In the genomic region with DNA sequence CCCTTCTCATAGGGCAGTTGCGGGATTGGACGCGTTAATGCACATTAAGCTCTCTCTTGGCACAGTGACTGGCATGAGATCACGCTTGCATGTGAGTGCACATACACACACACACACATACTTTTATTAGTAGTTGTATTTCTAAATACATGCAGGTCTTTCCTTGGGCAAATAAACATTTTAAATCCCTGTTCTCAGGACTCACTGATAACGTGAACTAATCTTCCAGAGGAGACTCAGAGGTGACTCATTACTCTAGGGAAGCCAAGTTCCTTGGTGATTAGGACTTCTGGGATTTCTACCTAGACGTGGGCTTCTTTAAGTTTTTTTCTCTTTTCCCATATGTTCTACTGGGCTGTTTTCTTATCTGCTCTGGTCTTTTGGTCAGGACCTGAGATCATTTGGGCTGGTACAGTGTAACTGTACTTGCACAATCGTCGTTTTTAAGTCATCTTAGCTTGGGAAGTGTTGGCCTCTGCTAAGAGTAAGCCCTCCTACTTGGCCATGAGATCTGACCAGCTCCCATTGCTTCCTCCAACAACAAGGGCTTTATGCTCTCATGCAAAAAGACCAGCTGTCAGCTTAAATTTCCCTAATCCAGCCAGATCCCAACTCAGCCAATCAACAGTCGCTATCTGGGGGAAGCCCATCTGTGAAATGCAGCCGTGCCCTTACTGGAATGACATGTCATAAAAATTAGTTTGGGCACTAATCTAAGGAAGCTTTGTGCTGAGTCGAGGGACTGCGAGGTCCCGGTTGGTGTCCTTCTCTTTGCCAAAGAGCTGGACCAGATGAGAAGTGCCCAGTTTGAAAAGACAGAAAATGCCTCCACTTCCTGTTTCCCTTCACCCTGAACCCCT, we compare ENCODE assay signal across 9 cellular contexts.
DNase-seq lines count a peak whose midpoint lies in the region; ATAC-seq and TF ChIP-seq lines count a peak whose summit lies in the region.
"Had no signal": no experiment of that assay in that cellular context is flagged by ENCODE, and none has a peak within 500 bp of the region (broad histone marks: within the 10 kb centered on the region; RNA-seq: fewer than 3 reads in every experiment).

No MANE protein-coding gene starts in this region.

- DNase-seq in ELR (ENCODE audit: low read depth) (peak; percentile 78), RKO (ENCODE audit: low spot score) (peak; percentile 32), fibroblast of pulmonary artery (ENCODE audit: low read depth) (peak; percentile 88), retina (peak; percentile 79), SKM-1 (lab: John Stamatoyannopoulos, UW; ENCODE audit: unreplicated experiment) (no peak), NCI-H146 treated with DMSO at 0.1 percent for 48 hours (lab: John Stamatoyannopoulos, UW; ENCODE audit: unreplicated experiment) (no peak), thyroid gland (no peak)

- H3K9me3 ChIP-seq in thyroid gland: no peaks in the 10 kb centered on the region
- H3K9me3 ChIP-seq: tibial artery had no signal

- WGBS in thyroid gland, 2 donors: 79 to 83% methylated on average over 13 of the region's 13 CpGs

- no peak overlapping the region for H3K4me3 ChIP-seq in fibroblast of pulmonary artery (replicated peaks; ENCODE audit: low read depth, low read length)
- H3K4me3 ChIP-seq in thyroid gland (replicated peaks in 1 of 3): no peak overlapping the region
- H3K4me3 ChIP-seq: tibial artery had no signal

- no peak for TF ChIP-seq CTCF in fibroblast of pulmonary artery (IDR thresholded peaks at IDR 0.05; ENCODE audit: low read length, missing control alignments)
- no peak for TF ChIP-seq CTCF in thyroid gland (IDR thresholded peaks at IDR 0.05)

- no peak for TF ChIP-seq POLR2A in thyroid gland (IDR thresholded peaks at IDR 0.05)

- no peak overlapping the region for H3K27ac ChIP-seq in thyroid gland
- H3K27ac ChIP-seq: tibial artery had no signal

- H3K36me3 ChIP-seq in thyroid gland: no peaks in the 10 kb centered on the region
- H3K36me3 ChIP-seq: tibial artery had no signal

- intact Hi-C loops in thyroid gland (cut with DNase I): no loop called here

- ATAC-seq in HG02759 (IDR thresholded peaks at IDR 0.05; ENCODE audit: unreplicated experiment): no peak

- peaks cover 12 to 24% of the 10 kb centered on the region in 2 donors for H3K4me1 ChIP-seq in thyroid gland

- H3K27me3 ChIP-seq in thyroid gland: no peaks in the 10 kb centered on the region
- H3K27me3 ChIP-seq: tibial artery had no signal

Comparison
In these comparisons a context has a peak if more than half of its experiments do, and no peak if none do; other contexts are left out.
1. DNase-seq: peak in ELR (single experiment), RKO (single experiment), fibroblast of pulmonary artery (single experiment) and retina (single experiment); none in SKM-1 (single experiment), NCI-H146 treated with DMSO at 0.1 percent for 48 hours (single experiment) and thyroid gland (0 of 2).